ENCODE assay signal across 2 cellular contexts in the genomic region with DNA sequence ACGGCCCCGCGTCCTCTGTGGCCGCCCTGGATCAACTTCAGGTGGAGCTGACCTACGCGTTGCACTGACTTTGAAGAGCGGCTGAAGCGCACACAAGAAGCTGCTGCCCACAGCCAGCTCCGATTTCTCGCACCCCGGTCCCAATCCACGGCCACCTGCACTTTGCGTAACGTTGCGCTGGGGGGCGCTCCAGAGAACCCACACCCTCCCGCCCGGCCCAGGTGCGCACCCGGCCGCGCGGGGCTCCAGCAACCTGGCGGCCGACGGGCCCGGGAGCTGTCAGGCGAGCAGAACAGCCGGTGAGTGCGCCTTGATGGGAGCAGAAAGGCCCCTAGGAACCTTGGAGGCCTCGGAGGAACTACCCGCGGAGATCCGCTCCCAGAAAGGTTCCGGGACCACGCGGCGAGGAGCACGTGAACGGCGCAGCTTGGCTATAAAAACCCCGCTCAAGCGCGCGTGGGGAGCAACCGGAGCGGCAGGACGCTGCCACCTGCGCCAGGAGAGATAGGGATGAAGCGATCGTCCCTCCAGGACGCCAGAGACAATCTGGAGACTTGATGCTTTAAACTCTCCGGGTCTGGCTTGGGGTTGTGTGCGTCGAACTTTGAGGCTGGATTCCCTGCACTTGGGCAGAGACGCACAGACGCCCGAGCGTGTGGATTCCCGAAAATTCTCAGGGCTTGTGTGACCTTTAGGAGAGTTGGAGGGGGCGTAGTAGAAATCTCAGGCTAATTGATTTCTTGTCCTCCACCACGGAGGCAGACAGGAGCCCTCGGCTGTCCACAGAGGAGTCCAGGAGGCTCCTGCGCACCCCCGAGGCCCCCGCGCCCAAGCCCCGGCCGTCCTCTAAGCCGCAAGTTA.
TF ChIP-seq lines count a peak whose summit lies in the region.

No MANE protein-coding gene starts in this region.

TF ChIP-seq in K562, 482 proteins besides CTCF, POLR2A, EP300 and RAD21:
- TF ChIP-seq TBL1XR1 (IDR thresholded peaks at IDR 0.05; ENCODE audit: low read length in 2 of 2): no peak
- TF ChIP-seq KLF16 (IDR thresholded peaks at IDR 0.05): no peak
- TF ChIP-seq ZBED1 (IDR thresholded peaks at IDR 0.05): no peak
- TF ChIP-seq SFPQ (IDR thresholded peaks at IDR 0.05; ENCODE audit: low read depth, low read length): no peak
- no peak for TF ChIP-seq MCM5 (IDR thresholded peaks at IDR 0.05; ENCODE audit: low read depth)
- TF ChIP-seq ZKSCAN1 (IDR thresholded peaks at IDR 0.05; ENCODE audit: low read depth, low read length): no peak
- TF ChIP-seq ZNF197 (CRISPR knock-in tag; IDR thresholded peaks at IDR 0.05; ENCODE audit: low read depth): no peak
- TF ChIP-seq MEF2D (tag; conservative IDR thresholded peaks at IDR 0.05; ENCODE audit: low read depth): no peak
- no peak for TF ChIP-seq HSF4 (CRISPR knock-in tag; IDR thresholded peaks at IDR 0.05; ENCODE audit: borderline replicate concordance)
- no peak for TF ChIP-seq TCF7L2 (IDR thresholded peaks at IDR 0.05; ENCODE audit: low read depth, low read length)
- no peak for TF ChIP-seq MAFK (IDR thresholded peaks at IDR 0.05; ENCODE audit: low read length)

TF ChIP-seq in HepG2, 621 proteins besides CTCF, POLR2A, EP300 and RAD21:
- TF ChIP-seq ZNF891 (CRISPR knock-in tag; IDR thresholded peaks at IDR 0.05): no peak
- no peak for TF ChIP-seq ATF3 (CRISPR knock-in tag; IDR thresholded peaks at IDR 0.05)
- TF ChIP-seq GFI1 (CRISPR knock-in tag; IDR thresholded peaks at IDR 0.05; ENCODE audit: borderline replicate concordance): no peak
- no peak for TF ChIP-seq ATF7 (IDR thresholded peaks at IDR 0.05)
- no peak for TF ChIP-seq ATF7 (CRISPR knock-in tag; IDR thresholded peaks at IDR 0.05)
- TF ChIP-seq SRSF1 (optimal IDR thresholded peaks at IDR 0.05; ENCODE audit: low read depth, low read length): no peak
- no peak for TF ChIP-seq ZNF713 (CRISPR knock-in tag; IDR thresholded peaks at IDR 0.05)
- TF ChIP-seq, protein P1, sequence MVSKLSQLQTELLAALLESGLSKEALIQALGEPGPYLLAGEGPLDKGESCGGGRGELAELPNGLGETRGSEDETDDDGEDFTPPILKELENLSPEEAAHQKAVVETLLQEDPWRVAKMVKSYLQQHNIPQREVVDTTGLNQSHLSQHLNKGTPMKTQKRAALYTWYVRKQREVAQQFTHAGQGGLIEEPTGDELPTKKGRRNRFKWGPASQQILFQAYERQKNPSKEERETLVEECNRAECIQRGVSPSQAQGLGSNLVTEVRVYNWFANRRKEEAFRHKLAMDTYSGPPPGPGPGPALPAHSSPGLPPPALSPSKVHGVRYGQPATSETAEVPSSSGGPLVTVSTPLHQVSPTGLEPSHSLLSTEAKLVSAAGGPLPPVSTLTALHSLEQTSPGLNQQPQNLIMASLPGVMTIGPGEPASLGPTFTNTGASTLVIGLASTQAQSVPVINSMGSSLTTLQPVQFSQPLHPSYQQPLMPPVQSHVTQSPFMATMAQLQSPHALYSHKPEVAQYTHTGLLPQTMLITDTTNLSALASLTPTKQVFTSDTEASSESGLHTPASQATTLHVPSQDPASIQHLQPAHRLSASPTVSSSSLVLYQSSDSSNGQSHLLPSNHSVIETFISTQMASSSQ (IDR thresholded peaks at IDR 0.05; ENCODE audit: low read depth): no peak
- TF ChIP-seq, protein P1 (CRISPR knock-in tag; IDR thresholded peaks at IDR 0.05; ENCODE audit: borderline replicate concordance): no peak
- no peak for TF ChIP-seq BCL6 (CRISPR knock-in tag; IDR thresholded peaks at IDR 0.05)
- TF ChIP-seq, protein P2, sequence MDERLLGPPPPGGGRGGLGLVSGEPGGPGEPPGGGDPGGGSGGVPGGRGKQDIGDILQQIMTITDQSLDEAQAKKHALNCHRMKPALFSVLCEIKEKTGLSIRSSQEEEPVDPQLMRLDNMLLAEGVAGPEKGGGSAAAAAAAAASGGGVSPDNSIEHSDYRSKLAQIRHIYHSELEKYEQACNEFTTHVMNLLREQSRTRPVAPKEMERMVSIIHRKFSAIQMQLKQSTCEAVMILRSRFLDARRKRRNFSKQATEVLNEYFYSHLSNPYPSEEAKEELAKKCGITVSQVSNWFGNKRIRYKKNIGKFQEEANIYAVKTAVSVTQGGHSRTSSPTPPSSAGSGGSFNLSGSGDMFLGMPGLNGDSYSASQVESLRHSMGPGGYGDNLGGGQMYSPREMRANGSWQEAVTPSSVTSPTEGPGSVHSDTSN (CRISPR knock-in tag; IDR thresholded peaks at IDR 0.05): no peak
- no peak for TF ChIP-seq MBNL3 (CRISPR knock-in tag; conservative IDR thresholded peaks at IDR 0.05)
- TF ChIP-seq SOX5 (CRISPR knock-in tag; IDR thresholded peaks at IDR 0.05; ENCODE audit: borderline replicate concordance): no peak
- no peak for TF ChIP-seq MAFK (conservative IDR thresholded peaks at IDR 0.05 in 1 of 2, IDR thresholded peaks at IDR 0.05 in 1 of 2; ENCODE audit: low read length in 2 of 2)
- no peak for TF ChIP-seq ZNF34 (CRISPR knock-in tag; IDR thresholded peaks at IDR 0.05; ENCODE audit: borderline replicate concordance)
- no peak for TF ChIP-seq ZNF7 (CRISPR knock-in tag; IDR thresholded peaks at IDR 0.05)
- TF ChIP-seq ZNF646 (CRISPR knock-in tag; IDR thresholded peaks at IDR 0.05): no peak
